ENCODE assay signal across 9 cellular contexts in the genomic region with DNA sequence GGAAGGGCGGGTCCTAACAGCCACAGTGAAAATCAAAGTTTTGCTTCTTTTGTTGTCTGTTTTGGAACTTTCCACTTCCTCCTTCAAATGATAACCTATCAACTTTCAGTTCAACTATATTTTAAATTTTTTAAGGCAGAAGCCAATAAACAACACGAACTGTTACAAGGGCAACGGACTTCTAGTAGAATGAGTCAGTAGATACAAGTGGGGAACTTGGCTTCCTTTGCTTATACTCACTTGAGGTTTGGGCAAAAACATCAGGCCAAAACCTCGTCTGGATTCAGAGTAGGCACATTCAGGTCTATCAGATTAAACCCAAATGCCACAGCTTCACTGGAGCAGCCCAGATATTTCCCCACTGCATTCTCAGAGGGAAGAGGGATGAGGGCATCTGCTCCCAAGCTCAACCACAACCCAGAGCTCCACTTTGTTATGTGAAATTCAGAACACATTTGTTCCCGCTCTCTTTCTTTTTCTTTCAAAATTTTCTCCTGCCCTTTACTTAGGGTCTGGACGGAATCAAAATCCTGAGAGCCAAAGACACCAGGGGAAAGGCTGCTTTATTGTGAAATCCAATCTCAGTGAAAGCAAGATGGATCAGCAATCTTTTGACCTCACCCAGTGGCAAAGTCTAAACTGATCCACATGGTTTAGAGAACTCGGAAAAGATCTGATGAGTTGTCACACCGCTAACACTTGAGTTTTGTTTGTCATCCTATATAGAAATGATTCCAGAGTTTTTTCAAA.
A peak's percentile ranks its signal among the peaks of the same experiment; 100 is the strongest.
DNase-seq lines count a peak whose midpoint lies in the region; ATAC-seq and TF ChIP-seq lines count a peak whose summit lies in the region.
"Had no signal": no experiment of that assay in that cellular context is flagged by ENCODE, and none has a peak within 500 bp of the region (broad histone marks: within the 10 kb centered on the region; RNA-seq: fewer than 3 reads in every experiment).

No MANE protein-coding gene starts in this region.

- no peaks in the 10 kb centered on the region for H3K9me2 ChIP-seq in Karpas-422 (replicated peaks; ENCODE audit: insufficient read depth, low read length)

- no peak overlapping the region for H2BK5ac ChIP-seq in mesendoderm (ENCODE audit: low read length)

- no peaks in the 10 kb centered on the region for H3K79me1 ChIP-seq in mesendoderm (ENCODE audit: low read length)

- peaks cover 3% of the 10 kb centered on the region for H3K36me3 Mint-ChIP-seq in activated CD8-positive, alpha-beta T cell treated with anti-CD3 and anti-CD28 coated beads for 36 hours (ENCODE audit: low read depth)

- H3K4ac ChIP-seq in mesendoderm (ENCODE audit: low read depth, low read length), result no peak overlapping the region

- no peak overlapping the region for H2AFZ ChIP-seq in Karpas-422 (ENCODE audit: low read length)

- H3K18ac ChIP-seq in mesendoderm (ENCODE audit: low read length), result no peak overlapping the region

- no peak overlapping the region for H4K5ac ChIP-seq in mesendoderm (ENCODE audit: low read length)

- POLR2A ChIA-PET in activated CD8-positive, alpha-beta T cell treated with anti-CD3 and anti-CD28 coated beads for 36 hours (lab: Charles Lee), result interaction anchor here (0.6 kb wide), 2 partner anchors 72 to 81 kb away, joined by 3 read pairs; no protein-coding TSS in a partner anchor

- H3K9me3 Mint-ChIP-seq in activated CD8-positive, alpha-beta T cell treated with anti-CD3 and anti-CD28 coated beads for 36 hours, result no peaks in the 10 kb centered on the region

- H3K79me2 ChIP-seq in Karpas-422 (ENCODE audit: low read length) (no peaks in the 10 kb centered on the region), mesendoderm (ENCODE audit: control insufficient read depth, insufficient read depth, low read length) (no peaks in the 10 kb centered on the region)

- H3K4me1 Mint-ChIP-seq in activated CD8-positive, alpha-beta T cell treated with anti-CD3 and anti-CD28 coated beads for 36 hours (ENCODE audit: low read depth), result peaks cover 15% of the 10 kb centered on the region

- H3K9me3 ChIP-seq in left lung (no peaks in the 10 kb centered on the region), Karpas-422 (ENCODE audit: low read length) (no peaks in the 10 kb centered on the region)

- ATAC-seq in GM21825 (IDR thresholded peaks at IDR 0.05; ENCODE audit: unreplicated experiment) (peak; percentile 56), left lung (peak; percentile 58), esophagus mucosa (no peak)
- ATAC-seq in activated CD8-positive, alpha-beta T cell treated with anti-CD3 and anti-CD28 coated beads for 36 hours, result peak; percentile 83

- no peak overlapping the region for H3K4me3 Mint-ChIP-seq in activated CD8-positive, alpha-beta T cell treated with anti-CD3 and anti-CD28 coated beads for 36 hours

- H3K27me3 Mint-ChIP-seq in activated CD8-positive, alpha-beta T cell treated with anti-CD3 and anti-CD28 coated beads for 36 hours, result no peaks in the 10 kb centered on the region

- no peak overlapping the region for H2BK15ac ChIP-seq in mesendoderm (replicated peaks; ENCODE audit: low read depth)

- no peak overlapping the region for H3K56ac ChIP-seq in mesendoderm (ENCODE audit: low read length)

- H3K9ac ChIP-seq in Karpas-422 (ENCODE audit: low read length) (no peak overlapping the region), mesendoderm (ENCODE audit: low read length) (no peak overlapping the region)
- H3K9ac ChIP-seq: KMS-11 had no signal

- H3K27me3 ChIP-seq in left lung, result no peaks in the 10 kb centered on the region
- no peaks in the 10 kb centered on the region for H3K27me3 ChIP-seq in Karpas-422 (ENCODE audit: low read length)
- no peaks in the 10 kb centered on the region for H3K27me3 ChIP-seq in mesendoderm (ENCODE audit: insufficient read depth, low read length, poor library complexity)

- DNase-seq in AG09309 (ENCODE audit: low read depth), result peak; percentile 76
- peak; percentile 9 for DNase-seq in activated CD8-positive, alpha-beta T cell treated with anti-CD3 and anti-CD28 coated beads for 36 hours
- DNase-seq in left lung, result no peak
- no peak for DNase-seq in Karpas-422
- no peak for DNase-seq in SHP77 (lab: John Stamatoyannopoulos, UW)
- DNase-seq in mesendoderm, result no peak

- peaks cover 4 to 23% of the 10 kb centered on the region in 2 donors for H3K4me1 ChIP-seq in left lung
- H3K4me1 ChIP-seq in Karpas-422 (ENCODE audit: low read length), result no peaks in the 10 kb centered on the region
- peaks cover 3% of the 10 kb centered on the region for H3K4me1 ChIP-seq in mesendoderm (ENCODE audit: control insufficient read depth, low read depth, low read length)

- no peak overlapping the region for H3K23ac ChIP-seq in mesendoderm (ENCODE audit: low read length)

- H4K8ac ChIP-seq in mesendoderm (ENCODE audit: low read depth, low read length), result no peak overlapping the region

- H3K27ac ChIP-seq in left lung, result peak overlapping the region; percentile 63 to 64
- no peak overlapping the region for H3K27ac ChIP-seq in Karpas-422 (ENCODE audit: low read length)
- H3K27ac ChIP-seq in mesendoderm (ENCODE audit: low read depth, low read length), result no peak overlapping the region
- H3K27ac ChIP-seq: KMS-11 had no signal

- peak overlapping the region; percentile 83 for H3K27ac Mint-ChIP-seq in activated CD8-positive, alpha-beta T cell treated with anti-CD3 and anti-CD28 coated beads for 36 hours

- H3K36me3 ChIP-seq in left lung, result no peaks in the 10 kb centered on the region
- H3K36me3 ChIP-seq in Karpas-422 (ENCODE audit: insufficient read depth, low read length), result no peaks in the 10 kb centered on the region
- H3K36me3 ChIP-seq in mesendoderm (ENCODE audit: control insufficient read depth, insufficient read depth, low read length), result no peaks in the 10 kb centered on the region

- no peak overlapping the region for H2AK5ac ChIP-seq in mesendoderm (ENCODE audit: low read length)

- CTCF ChIA-PET in activated CD8-positive, alpha-beta T cell treated with anti-CD3 and anti-CD28 coated beads for 36 hours (lab: Charles Lee), result interaction anchor here (1.0 kb wide), 1 partner anchor 75 kb away, joined by 3 read pairs; no protein-coding TSS in a partner anchor

- H3K4me3 ChIP-seq in AG09309 (ENCODE audit: control insufficient read depth, low read depth, low read length), result no peak overlapping the region
- no peak overlapping the region for H3K4me3 ChIP-seq in left lung
- no peak overlapping the region for H3K4me3 ChIP-seq in Karpas-422 (ENCODE audit: low read length)
- H3K4me3 ChIP-seq in mesendoderm (ENCODE audit: low read length), result no peak overlapping the region

- H3K4me2 ChIP-seq in Karpas-422 (ENCODE audit: low read depth, low read length, poor library complexity, severe bottlenecking), result no peak overlapping the region
- H3K4me2 ChIP-seq in mesendoderm (ENCODE audit: low read length), result no peak overlapping the region
- H3K4me2 ChIP-seq: KMS-11 had no signal

- no CpG with 5 or more reads among the region's 8 CpGs for WGBS in mesendoderm (ENCODE audit: extremely low coverage, insufficient coverage, low lambda C conversion rate)

- no peaks in the 10 kb centered on the region for H4K20me1 ChIP-seq in Karpas-422 (ENCODE audit: insufficient read depth, low read depth, low read length)

- no peak overlapping the region for H2BK120ac ChIP-seq in mesendoderm (ENCODE audit: low read depth, low read length)

- no peak for TF ChIP-seq CTCF in AG09309 (IDR thresholded peaks at IDR 0.05; ENCODE audit: control insufficient read depth, insufficient read depth, low read depth, low read length, missing control alignments)
- no peak for TF ChIP-seq CTCF in activated CD8-positive, alpha-beta T cell treated with anti-CD3 and anti-CD28 coated beads for 36 hours (IDR thresholded peaks at IDR 0.05)
- no peak for TF ChIP-seq CTCF in left lung (IDR thresholded peaks at IDR 0.05)

- intact Hi-C loops in activated CD8-positive, alpha-beta T cell treated with anti-CD3 and anti-CD28 coated beads for 36 hours (cut with micrococcal nuclease), result no loop called here
- intact Hi-C loops in left lung (cut with DNase I), result no loop called here

Comparison
In these comparisons a context has a peak if more than half of its experiments do, and no peak if none do; other contexts are left out.
1. DNase-seq: peak in AG09309 (single experiment) and activated CD8-positive, alpha-beta T cell treated with anti-CD3 and anti-CD28 coated beads for 36 hours (single experiment); none in left lung (0 of 2), Karpas-422 (single experiment), SHP77 (0 of 2) and mesendoderm (single experiment).
2. H3K27ac ChIP-seq: peak in left lung (2 of 2); none in Karpas-422 (single experiment) and mesendoderm (single experiment).